Comparison of ENCODE assay signal across 13 cellular contexts in genomic region chr15:62124176-62124952, GRCh38. TPM values are rescaled to one million over a fixed set of nuclear protein-coding genes. Genes with fewer than 3 reads are reported as not detected.
A peak's percentile ranks its signal among the peaks of the same experiment; 100 is the strongest.
DNase-seq lines count a peak whose midpoint lies in the region; TF ChIP-seq lines count a peak whose summit lies in the region.
"Had no signal": no experiment of that assay in that cellular context is flagged by ENCODE, and none has a peak within 500 bp of the region (broad histone marks: within the 10 kb centered on the region; RNA-seq: fewer than 3 reads in every experiment).

No MANE protein-coding gene starts in this region.

- H3K36me3 ChIP-seq in osteoblast (ENCODE audit: insufficient read depth, low read length): no peaks in the 10 kb centered on the region
- no peaks in the 10 kb centered on the region for H3K36me3 ChIP-seq in SK-N-SH (replicated peaks in 1 of 2; ENCODE audit: control insufficient read depth in 1 of 2, insufficient read depth in 2 of 2, low read length in 1 of 2)
- H3K36me3 ChIP-seq: tibial artery had no signal

- peaks cover 20% of the 10 kb centered on the region for H3K4me1 Mint-ChIP-seq in chondrocyte (ENCODE audit: low read depth)

- H3K27ac ChIP-seq in osteoblast (ENCODE audit: low read depth, low read length) (no peak overlapping the region), SK-N-SH (ENCODE audit: low read depth in 2 of 2, low read length in 1 of 2) (peak overlapping the region in 1 of 2 experiments; percentile 14; a peak in 2 of 4 replicates)
- H3K27ac ChIP-seq: tibial artery had no signal

- DNase-seq in NCI-H1417 (lab: John Stamatoyannopoulos, UW): peak in 2 of 3 experiments; percentile 53 to 76
- DNase-seq in NCI-H1417 treated with DMSO at 0.1 percent for 48 hours (lab: John Stamatoyannopoulos, UW): no peak
- peak; percentile 49 for DNase-seq in NCI-H345 (lab: John Stamatoyannopoulos, UW)
- DNase-seq in chondrocyte (ENCODE audit: low spot score): no peak
- no peak for DNase-seq in osteoblast (ENCODE audit: insufficient read length, low spot score, missing footprints)
- DNase-seq in SK-N-SH: no peak
- DNase-seq in NCI-H187 treated with DMSO at 0.1 percent for 48 hours (lab: John Stamatoyannopoulos, UW): no peak
- DNase-seq in DMS79 treated with DMSO at 0.1 percent for 48 hours (lab: John Stamatoyannopoulos, UW): no peak
- DNase-seq: 8988T, HFFc6, tibial artery had no signal

- no peak for TF ChIP-seq EP300 in SK-N-SH (IDR thresholded peaks at IDR 0.05; ENCODE audit: borderline replicate concordance in 1 of 2, low read depth in 1 of 2, low read length in 1 of 2)

- H3K79me2 ChIP-seq in osteoblast (ENCODE audit: insufficient read depth, low read length) (no peaks in the 10 kb centered on the region), SK-N-SH (ENCODE audit: insufficient read depth) (no peaks in the 10 kb centered on the region)

- peaks cover 6% of the 10 kb centered on the region for H3K9me3 Mint-ChIP-seq in chondrocyte (ENCODE audit: low read depth)
- H3K9me3 Mint-ChIP-seq: HFFc6 had no signal

- CTCF ChIA-PET in SK-N-SH (lab: Yijun Ruan, JAX): interaction anchor here (0.9 to 3.4 kb wide), 7 partner anchors 14 to 183 kb away, joined by 3 to 24 read pairs (median 5); partner anchors contain the start of gene C2CD4B

- H3K4me1 ChIP-seq in osteoblast (ENCODE audit: insufficient read depth, low read length) (peaks cover 3% of the 10 kb centered on the region), SK-N-SH (ENCODE audit: control insufficient read depth in 1 of 2, insufficient read depth in 2 of 2, low read depth in 1 of 2, low read length in 1 of 2) (peaks cover 5 to 10% of the 10 kb centered on the region in 2 experiments; a peak in 3 of 4 replicates)

- TF ChIP-seq CTCF in chondrocyte (IDR thresholded peaks at IDR 0.05) (no peak), osteoblast (IDR thresholded peaks at IDR 0.05; ENCODE audit: extremely low read depth, low read depth, low read length) (no peak), SK-N-SH (IDR thresholded peaks at IDR 0.05) (no peak)

- H3K27me3 Mint-ChIP-seq in chondrocyte (ENCODE audit: low read depth): peaks cover 2% of the 10 kb centered on the region
- H3K27me3 Mint-ChIP-seq: activated naive CD8-positive, alpha-beta T cell had no signal

- H3K36me3 Mint-ChIP-seq in chondrocyte (ENCODE audit: low read depth): no peaks in the 10 kb centered on the region

- H3F3A ChIP-seq in SK-N-SH (replicated peaks; ENCODE audit: insufficient read depth): no peaks in the 10 kb centered on the region

- no peaks in the 10 kb centered on the region for H3K9me2 ChIP-seq in SK-N-SH

- TF ChIP-seq RAD21 in SK-N-SH (IDR thresholded peaks at IDR 0.05; ENCODE audit: low read length): no peak

- WGBS in SK-N-SH (ENCODE audit: low lambda C conversion rate): 79% methylated on average over 6 of the region's 6 CpGs

- H3K4me3 ChIP-seq in osteoblast (ENCODE audit: insufficient read depth, low read length) (no peak overlapping the region), SK-N-SH (ENCODE audit: low read depth in 2 of 2, low read length in 1 of 2) (no peak overlapping the region)
- H3K4me3 ChIP-seq: tibial artery had no signal

- POLR2A ChIA-PET in SK-N-SH (lab: Yijun Ruan, JAX): no interaction called here

- H3K27me3 ChIP-seq in osteoblast (ENCODE audit: insufficient read depth, low read length): peaks cover 3% of the 10 kb centered on the region
- H3K27me3 ChIP-seq in SK-N-SH (ENCODE audit: insufficient read depth): no peaks in the 10 kb centered on the region
- H3K27me3 ChIP-seq: tibial artery had no signal

- H3K27ac Mint-ChIP-seq in chondrocyte (ENCODE audit: unreplicated experiment): peak overlapping the region; percentile 60
- H3K27ac Mint-ChIP-seq: activated naive CD8-positive, alpha-beta T cell; HFFc6 had no signal

- no peaks in the 10 kb centered on the region for H4K20me1 ChIP-seq in osteoblast (ENCODE audit: insufficient read depth, low read length)
- no peaks in the 10 kb centered on the region for H4K20me1 ChIP-seq in SK-N-SH (ENCODE audit: insufficient read depth)

- no peaks in the 10 kb centered on the region for H3K9me3 ChIP-seq in osteoblast (ENCODE audit: low read depth, low read length)
- no peaks in the 10 kb centered on the region for H3K9me3 ChIP-seq in SK-N-SH
- H3K9me3 ChIP-seq: tibial artery had no signal

- no peak overlapping the region for H3K9ac ChIP-seq in SK-N-SH

- no peak overlapping the region for H3K4me3 Mint-ChIP-seq in chondrocyte (ENCODE audit: unreplicated experiment)
- H3K4me3 Mint-ChIP-seq: activated naive CD8-positive, alpha-beta T cell; HFFc6 had no signal

- H3K4me2 ChIP-seq in osteoblast (ENCODE audit: insufficient read depth, low read length) (no peak overlapping the region), SK-N-SH (no peak overlapping the region)

- H2AFZ ChIP-seq in osteoblast (ENCODE audit: low read length): peak overlapping the region; percentile 72
- H2AFZ ChIP-seq in SK-N-SH (ENCODE audit: low read depth): no peak overlapping the region

TF ChIP-seq in SK-N-SH, 30 proteins besides CTCF, POLR2A, EP300 and RAD21:
- no peak for TF ChIP-seq NRF1 (IDR thresholded peaks at IDR 0.05; ENCODE audit: low read depth, low read length)

RNA-seq across cellular contexts. Expression of gene C2CD4B, which starts 40.7 kb away (rescaled TPM):
- 0.17 TPM in 1 of 3 replicates, not detected in the others for total RNA-seq in chondrocyte
- not detected in 2 replicates for total RNA-seq in osteoblast
- polyA plus RNA-seq in SK-N-SH (2012; rRNA removed): not detected in 2 replicates
- polyA plus RNA-seq in SK-N-SH (2012; cell fraction: cytosol; rRNA removed): not detected in 2 replicates
- polyA plus RNA-seq in SK-N-SH (2012; cell fraction: nucleus; rRNA removed): not detected in 2 replicates
- total RNA-seq: HFFc6, LHCN-M2 had no signal

RNA-seq across cellular contexts. Expression of gene C2CD4A, which starts 57.6 kb away (rescaled TPM):
- total RNA-seq in chondrocyte: 0.10 TPM in 1 of 3 replicates, not detected in the others
- total RNA-seq in osteoblast: under 0.01 TPM in 1 of 2 replicates, not detected in the other
- not detected in 2 replicates for polyA plus RNA-seq in SK-N-SH (2012; rRNA removed)
- under 0.01 TPM in 1 of 2 replicates, not detected in the other for polyA plus RNA-seq in SK-N-SH (2012; cell fraction: cytosol; rRNA removed)
- polyA plus RNA-seq in SK-N-SH (2012; cell fraction: nucleus; rRNA removed): not detected in 2 replicates
- total RNA-seq: HFFc6, LHCN-M2 had no signal

Comparison
In these comparisons a context has a peak if more than half of its experiments do, and no peak if none do; other contexts are left out.
1. DNase-seq: peak in NCI-H1417 (2 of 3) and NCI-H345 (single experiment); none in NCI-H1417 treated with DMSO at 0.1 percent for 48 hours (single experiment), chondrocyte (single experiment), osteoblast (single experiment), SK-N-SH (single experiment), NCI-H187 treated with DMSO at 0.1 percent for 48 hours (single experiment) and DMS79 treated with DMSO at 0.1 percent for 48 hours (single experiment).